In genomic region chr14:65177551-65177950, GRCh38 we compare ENCODE assay signal across 30 cellular contexts.
"Had no signal": no experiment of that assay in that cellular context is flagged by ENCODE, and none has a peak within 500 bp of the region (broad histone marks: within the 10 kb centered on the region; RNA-seq: fewer than 3 reads in every experiment).

No MANE protein-coding gene starts in this region.

- H3K4me3 ChIP-seq: breast epithelium, esophagus muscularis mucosa, gastroesophageal sphincter, hepatocyte, spleen, testis had no signal

- H3K4me3 Mint-ChIP-seq: activated CD4-positive, alpha-beta memory T cell treated with anti-CD3 and anti-CD28 coated beads for 36 hours; activated CD4-positive, alpha-beta T cell treated with anti-CD3 and anti-CD28 coated beads, Interleukin-2, amount 10 ng/mL, durations not matched to agents 24 days and 14 days; activated naive CD4-positive, alpha-beta T cell treated with anti-CD3 and anti-CD28 coated beads, Interleukin-2, amount 10 ng/mL, durations not matched to agents 7 days and 5 days; activated naive CD8-positive, alpha-beta T cell treated with anti-CD3 and anti-CD28 coated beads, Interleukin-2, amount 10 ng/mL, durations not matched to agents 7 days and 5 days; activated T-helper 1 cell treated with anti-CD3 and anti-CD28 coated beads, Interleukin-12 subunit alpha, Interleukin-12 subunit beta, Interleukin-2, Interleukin-4 antibody, amounts not matched to agents 30 ng/mL and 10 ng/mL and 1 ng/mL, durations not matched to agents 14 hours and 24 hours and 36 hours; central memory CD8-positive, alpha-beta T cell; naive thymus-derived CD8-positive, alpha-beta T cell; neural crest cell had no signal

- H3K27me3 ChIP-seq: breast epithelium, hepatocyte, spleen, testis had no signal

- H3K9me3 Mint-ChIP-seq: activated CD4-positive, alpha-beta T cell treated with anti-CD3 and anti-CD28 coated beads, Interleukin-2, amount 10 ng/mL, durations not matched to agents 24 days and 14 days had no signal

- H3K27ac Mint-ChIP-seq: activated CD4-positive, alpha-beta memory T cell treated with anti-CD3 and anti-CD28 coated beads for 36 hours; activated CD4-positive, alpha-beta T cell treated with anti-CD3 and anti-CD28 coated beads, Interleukin-2, amount 10 ng/mL, durations not matched to agents 24 days and 14 days; activated naive CD4-positive, alpha-beta T cell treated with anti-CD3 and anti-CD28 coated beads, Interleukin-2, amount 10 ng/mL, durations not matched to agents 7 days and 5 days; activated naive CD8-positive, alpha-beta T cell treated with anti-CD3 and anti-CD28 coated beads, Interleukin-2, amount 10 ng/mL, durations not matched to agents 7 days and 5 days; activated T-helper 1 cell treated with anti-CD3 and anti-CD28 coated beads, Interleukin-12 subunit alpha, Interleukin-12 subunit beta, Interleukin-2, Interleukin-4 antibody, amounts not matched to agents 30 ng/mL and 10 ng/mL and 1 ng/mL, durations not matched to agents 14 hours and 24 hours and 36 hours; naive thymus-derived CD8-positive, alpha-beta T cell had no signal

- H3K9me3 ChIP-seq: testis had no signal

- H3K4me1 ChIP-seq: parathyroid adenoma had no signal

- FAIRE-seq: colon, urothelium cell line had no signal

- H2AFZ ChIP-seq: hepatocyte, parathyroid adenoma had no signal

- H3K36me3 Mint-ChIP-seq: activated naive CD8-positive, alpha-beta T cell treated with anti-CD3 and anti-CD28 coated beads, Interleukin-2, amount 10 ng/mL, durations not matched to agents 7 days and 5 days had no signal

- H3K9ac ChIP-seq: parathyroid adenoma had no signal

- H3K79me2 ChIP-seq: hepatocyte, parathyroid adenoma had no signal

- H3K4me2 ChIP-seq: hepatocyte had no signal

- H3K36me3 ChIP-seq: breast epithelium, esophagus muscularis mucosa, gastroesophageal sphincter, spleen had no signal

- H3K4me1 Mint-ChIP-seq: central memory CD8-positive, alpha-beta T cell had no signal

- H3K27me3 Mint-ChIP-seq: central memory CD8-positive, alpha-beta T cell; naive thymus-derived CD8-positive, alpha-beta T cell had no signal

- DNase-seq: activated CD4-positive, alpha-beta memory T cell treated with anti-CD3 and anti-CD28 coated beads for 36 hours; activated CD4-positive, alpha-beta T cell treated with anti-CD3 and anti-CD28 coated beads, Interleukin-2, amount 10 ng/mL, durations not matched to agents 24 days and 14 days; activated CD4-positive, CD25-positive, alpha-beta regulatory T cell treated with anti-CD3 and anti-CD28 coated beads, Interleukin-2, amount 50 U/mL, for 72 hours; activated CD8-positive, alpha-beta memory T cell treated with anti-CD3 and anti-CD28 coated beads, Interleukin-2, amount 50 U/mL, for 4 hours; activated effector memory CD4-positive, alpha-beta T cell treated with anti-CD3 and anti-CD28 coated beads, Interleukin-2, amount 50 U/mL, for 16 hours; activated naive CD4-positive, alpha-beta T cell treated with anti-CD3 and anti-CD28 coated beads, Interleukin-2, amount 10 ng/mL, durations not matched to agents 7 days and 5 days; activated naive CD8-positive, alpha-beta T cell treated with anti-CD3 and anti-CD28 coated beads, Interleukin-2, amount 10 ng/mL, durations not matched to agents 7 days and 5 days; activated T-cell treated with anti-CD3 and anti-CD28 coated beads, Interleukin-2, amount 50 U/mL, for 1 hour; dermis blood vessel endothelial cell; effector CD4-positive, alpha-beta T cell; islet precursor cell; left colon; naive thymus-derived CD8-positive, alpha-beta T cell; nucleus accumbens; right cardiac atrium; spleen; stimulated activated naive CD4-positive, alpha-beta T cell treated with Interleukin-2 at 50 U/mL for 16 hours; testis; trophoblast cell had no signal

- ATAC-seq: gastroesophageal sphincter; left colon; naive thymus-derived CD8-positive, alpha-beta T cell; right cardiac atrium had no signal

- H3K27ac ChIP-seq: breast epithelium, esophagus muscularis mucosa, gastroesophageal sphincter, hepatocyte, parathyroid adenoma, spleen, testis, VCaP had no signal
